Comparison of ENCODE assay signal across 5 cellular contexts in genomic region chrX:124917011-124917410, GRCh38.
"Had no signal": no experiment of that assay in that cellular context is flagged by ENCODE, and none has a peak within 500 bp of the region (broad histone marks: within the 10 kb centered on the region; RNA-seq: fewer than 3 reads in every experiment).

No MANE protein-coding gene starts in this region.

- DNase-seq: IMR-90, KBM-7, KG1 had no signal

- H3K4me3 ChIP-seq: K562 had no signal

- H3K36me3 Mint-ChIP-seq: IgD-negative memory B cell had no signal

- H3K27ac Mint-ChIP-seq: IgD-negative memory B cell had no signal

- H3K27me3 Mint-ChIP-seq: IgD-negative memory B cell had no signal

- H3K4me1 Mint-ChIP-seq: IgD-negative memory B cell had no signal

- H3K4me3 Mint-ChIP-seq: IgD-negative memory B cell had no signal
